In the genomic region with DNA sequence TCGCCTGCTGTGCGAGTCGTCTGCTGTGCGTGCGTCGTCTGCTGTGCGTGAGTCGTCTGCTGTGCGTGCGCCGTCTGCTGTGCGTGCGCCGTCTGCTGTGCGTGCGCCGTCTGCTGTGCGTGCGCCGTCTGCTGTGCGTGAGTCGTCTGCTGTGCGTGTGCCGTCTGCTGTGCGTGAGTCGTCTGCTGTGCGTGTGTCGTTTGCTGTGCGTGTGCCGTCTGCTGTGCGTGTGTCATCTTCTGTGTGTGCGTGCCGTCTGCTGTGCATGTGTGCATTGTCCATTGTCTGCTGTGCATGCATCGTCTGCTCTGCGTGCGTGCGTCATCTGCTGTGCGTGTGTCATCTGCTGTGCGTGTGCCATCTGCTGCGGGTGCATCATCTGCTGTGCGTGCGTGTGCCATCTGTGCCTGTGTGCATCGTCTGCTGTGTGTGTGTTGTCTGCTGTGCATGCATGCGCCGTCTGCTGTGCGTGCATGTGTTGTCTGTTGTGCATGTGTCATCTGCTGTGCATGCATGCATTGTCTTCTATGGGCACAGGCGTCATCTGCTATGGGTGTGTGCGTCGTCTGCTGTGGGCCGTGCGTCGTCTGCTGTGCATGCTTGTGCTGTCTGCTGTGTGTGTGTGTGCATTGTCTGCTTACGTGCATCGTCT, we compare ENCODE assay signal across 18 cellular contexts.
"Had no signal": no experiment of that assay in that cellular context is flagged by ENCODE, and none has a peak within 500 bp of the region (broad histone marks: within the 10 kb centered on the region; RNA-seq: fewer than 3 reads in every experiment).

No MANE protein-coding gene starts in this region.

- H3K4me1 ChIP-seq: adrenal gland, thyroid gland, uterus had no signal

- ATAC-seq: left lobe of liver had no signal

- H3K4me3 ChIP-seq: adrenal gland, cardiac muscle cell, thyroid gland, uterus had no signal

- H3K9me3 ChIP-seq: adrenal gland, thyroid gland, uterus had no signal

- H3K27ac ChIP-seq: adrenal gland, thyroid gland had no signal

- DNase-seq: activated CD4-positive, alpha-beta T cell treated with anti-CD3 and anti-CD28 coated beads, Interleukin-2, amount 50 U/mL, for 1 hour; activated CD8-positive, alpha-beta memory T cell treated with anti-CD3 and anti-CD28 coated beads for 24 hours; activated CD8-positive, alpha-beta memory T cell treated with anti-CD3 and anti-CD28 coated beads, Interleukin-2, amount 50 U/mL, for 48 hours; activated effector memory CD4-positive, alpha-beta T cell treated with Interleukin-2 at 50 U/mL for 16 hours; activated naive CD4-positive, alpha-beta T cell treated with anti-CD3 and anti-CD28 coated beads, Interleukin-2, amount 50 U/mL, for 16 hours; activated T-cell treated with anti-CD3 and anti-CD28 coated beads, Interleukin-2, amount 50 U/mL, for 48 hours; adrenal gland; dermis blood vessel endothelial cell; effector memory CD4-positive, alpha-beta T cell; hippocampal formation; midbrain; occipital lobe; stimulated activated CD8-positive, alpha-beta memory T cell treated with anti-CD3 and anti-CD28 coated beads, Interleukin-4, amount 100 ng/mL, for 48 hours; stimulated activated naive CD4-positive, alpha-beta T cell; thyroid gland; uterus had no signal

- H3K27me3 ChIP-seq: cardiac muscle cell, thyroid gland, uterus had no signal

- H3K36me3 ChIP-seq: adrenal gland, cardiac muscle cell, thyroid gland, uterus had no signal
